ENCODE assay signal across 8 cellular contexts in genomic region chr16:62225675-62226074, GRCh38.
DNase-seq lines count a peak whose midpoint lies in the region; ATAC-seq lines count a peak whose summit lies in the region.

No MANE protein-coding gene starts in this region.

- H3K27ac Mint-ChIP-seq in activated naive CD8-positive, alpha-beta T cell treated with anti-CD3 and anti-CD28 coated beads for 36 hours, result no peak overlapping the region
- H3K27ac Mint-ChIP-seq in stimulated activated naive B cell treated with anti-CD40 and anti-IgM and Interleukin-4, amounts not matched to agents 10 μg/mL and 1 μg/mL and 100 μg/mL, for 72 hours, result no peak overlapping the region

- peak; percentile 61 for DNase-seq in activated CD4-positive, alpha-beta T cell treated with anti-CD3 and anti-CD28 coated beads for 48 hours
- DNase-seq in activated CD4-positive, alpha-beta T cell treated with anti-CD3 and anti-CD28 coated beads for 1 hour, result no peak
- peak; percentile 70 for DNase-seq in NCI-H2171 treated with DMSO at 0.1 percent for 48 hours (lab: John Stamatoyannopoulos, UW)
- DNase-seq in activated naive CD8-positive, alpha-beta T cell treated with anti-CD3 and anti-CD28 coated beads for 36 hours, result peak; percentile 23
- DNase-seq in iPS-NIHi11 (ENCODE audit: low spot score), result peak; percentile 50
- peak; percentile 28 for DNase-seq in stimulated activated naive B cell treated with anti-CD40 and anti-IgM and Interleukin-4, amounts not matched to agents 10 μg/mL and 1 μg/mL and 100 μg/mL, for 72 hours
- no peak for DNase-seq in activated gamma-delta T cell treated with Interleukin-2 at 50 U/mL for 16 hours

- no peak overlapping the region for H3K4me3 Mint-ChIP-seq in activated naive CD8-positive, alpha-beta T cell treated with anti-CD3 and anti-CD28 coated beads for 36 hours
- no peak overlapping the region for H3K4me3 Mint-ChIP-seq in stimulated activated naive B cell treated with anti-CD40 and anti-IgM and Interleukin-4, amounts not matched to agents 10 μg/mL and 1 μg/mL and 100 μg/mL, for 72 hours

- H3K4me1 Mint-ChIP-seq in activated naive CD8-positive, alpha-beta T cell treated with anti-CD3 and anti-CD28 coated beads for 36 hours, result no peaks in the 10 kb centered on the region
- H3K4me1 Mint-ChIP-seq in stimulated activated naive B cell treated with anti-CD40 and anti-IgM and Interleukin-4, amounts not matched to agents 10 μg/mL and 1 μg/mL and 100 μg/mL, for 72 hours, result no peaks in the 10 kb centered on the region

- ATAC-seq in HG02981 (IDR thresholded peaks at IDR 0.05; ENCODE audit: unreplicated experiment), result peak; percentile 90
- ATAC-seq in stimulated activated naive B cell treated with anti-CD40 and anti-IgM and Interleukin-4, amounts not matched to agents 10 μg/mL and 1 μg/mL and 100 μg/mL, for 72 hours (replicated peaks), result peak; percentile 65 to 68

- H3K9me3 Mint-ChIP-seq in activated naive CD8-positive, alpha-beta T cell treated with anti-CD3 and anti-CD28 coated beads for 36 hours, result no peaks in the 10 kb centered on the region
- H3K9me3 Mint-ChIP-seq in stimulated activated naive B cell treated with anti-CD40 and anti-IgM and Interleukin-4, amounts not matched to agents 10 μg/mL and 1 μg/mL and 100 μg/mL, for 72 hours, result no peaks in the 10 kb centered on the region

- no peaks in the 10 kb centered on the region for H3K36me3 Mint-ChIP-seq in activated naive CD8-positive, alpha-beta T cell treated with anti-CD3 and anti-CD28 coated beads for 36 hours
- no peaks in the 10 kb centered on the region for H3K36me3 Mint-ChIP-seq in stimulated activated naive B cell treated with anti-CD40 and anti-IgM and Interleukin-4, amounts not matched to agents 10 μg/mL and 1 μg/mL and 100 μg/mL, for 72 hours

- no peaks in the 10 kb centered on the region for H3K27me3 Mint-ChIP-seq in activated naive CD8-positive, alpha-beta T cell treated with anti-CD3 and anti-CD28 coated beads for 36 hours
- no peaks in the 10 kb centered on the region for H3K27me3 Mint-ChIP-seq in stimulated activated naive B cell treated with anti-CD40 and anti-IgM and Interleukin-4, amounts not matched to agents 10 μg/mL and 1 μg/mL and 100 μg/mL, for 72 hours

Comparison
In these comparisons a context has a peak if more than half of its experiments do, and no peak if none do; other contexts are left out.
1. DNase-seq: peak in activated CD4-positive, alpha-beta T cell treated with anti-CD3 and anti-CD28 coated beads for 48 hours (single experiment), NCI-H2171 treated with DMSO at 0.1 percent for 48 hours (single experiment), activated naive CD8-positive, alpha-beta T cell treated with anti-CD3 and anti-CD28 coated beads for 36 hours (single experiment), iPS-NIHi11 (single experiment) and stimulated activated naive B cell treated with anti-CD40 and anti-IgM and Interleukin-4, amounts not matched to agents 10 μg/mL and 1 μg/mL and 100 μg/mL, for 72 hours (single experiment); none in activated CD4-positive, alpha-beta T cell treated with anti-CD3 and anti-CD28 coated beads for 1 hour (single experiment) and activated gamma-delta T cell treated with Interleukin-2 at 50 U/mL for 16 hours (single experiment).